In genomic region chr10:97684866-97685394, GRCh38 we compare ENCODE assay signal across 10 cellular contexts. TPM values are rescaled to one million over a fixed set of nuclear protein-coding genes. Genes with fewer than 3 reads are reported as not detected.
A peak's percentile ranks its signal among the peaks of the same experiment; 100 is the strongest.
DNase-seq lines count a peak whose midpoint lies in the region; ATAC-seq and TF ChIP-seq lines count a peak whose summit lies in the region.
"Had no signal": no experiment of that assay in that cellular context is flagged by ENCODE, and none has a peak within 500 bp of the region (broad histone marks: within the 10 kb centered on the region; RNA-seq: fewer than 3 reads in every experiment).

No MANE protein-coding gene starts in this region.

- H3K4me1 Mint-ChIP-seq in Caco-2 (ENCODE audit: low read depth, unreplicated experiment) (peaks cover 22% of the 10 kb centered on the region), WTC11 (peaks cover 32% of the 10 kb centered on the region)

- H3K27ac ChIP-seq in foreskin keratinocyte (peak overlapping the region; percentile 78), gastrocnemius medialis (peak overlapping the region; percentile 2 to 92 (median 38))

- H3K9me3 Mint-ChIP-seq in Caco-2 (ENCODE audit: unreplicated experiment): no peaks in the 10 kb centered on the region
- H3K9me3 Mint-ChIP-seq in WTC11: no peaks in the 10 kb centered on the region
- H3K9me3 Mint-ChIP-seq: IgD-negative memory B cell had no signal

- H3K27me3 ChIP-seq in Caco-2 (replicated peaks; ENCODE audit: control insufficient read depth, insufficient read depth, low read length) (no peaks in the 10 kb centered on the region), foreskin keratinocyte (no peaks in the 10 kb centered on the region), gastrocnemius medialis (no peaks in the 10 kb centered on the region)

- BruUV-seq in Caco-2 (replicated peaks; lab: Mats Ljungman, UMichigan): no TSS peak

- H3K4me3 Mint-ChIP-seq in Caco-2 (ENCODE audit: unreplicated experiment): peak overlapping the region; percentile 71
- H3K4me3 Mint-ChIP-seq in WTC11: no peak overlapping the region
- H3K4me3 Mint-ChIP-seq: T-helper 17 cell had no signal

- peaks cover 18% of the 10 kb centered on the region for H3K36me3 Mint-ChIP-seq in Caco-2 (ENCODE audit: insufficient read depth, unreplicated experiment)
- no peaks in the 10 kb centered on the region for H3K36me3 Mint-ChIP-seq in WTC11
- H3K36me3 Mint-ChIP-seq: IgD-negative memory B cell had no signal

- no peak overlapping the region for H3K27ac Mint-ChIP-seq in Caco-2 (ENCODE audit: unreplicated experiment)
- H3K27ac Mint-ChIP-seq in WTC11: peak overlapping the region; percentile 65; the same call in 1 of the 2 replicates
- H3K27ac Mint-ChIP-seq: T-helper 17 cell had no signal

- H3K4me3 ChIP-seq in Caco-2 (ENCODE audit: low read depth, low read length) (peak overlapping the region; percentile 89), gastrocnemius medialis (peak overlapping the region in 1 of 4 donors; percentile 92)

- no peak for ATAC-seq in WTC11
- ATAC-seq in foreskin keratinocyte: no peak
- ATAC-seq in gastrocnemius medialis: no peak
- no peak for ATAC-seq in GM21367 (IDR thresholded peaks at IDR 0.05; ENCODE audit: unreplicated experiment)
- ATAC-seq: T-helper 17 cell had no signal

- H3K36me3 ChIP-seq in Caco-2 (ENCODE audit: control insufficient read depth, insufficient read depth, low read length) (no peaks in the 10 kb centered on the region), gastrocnemius medialis (no peaks in the 10 kb centered on the region)

- in situ Hi-C loops in gastrocnemius medialis (cut with MboI; ENCODE audit: low sequenced_read_pairs in 4 of 4): no loop called here

- H3K9me3 ChIP-seq in Caco-2: no peaks in the 10 kb centered on the region
- no peaks in the 10 kb centered on the region for H3K9me3 ChIP-seq in gastrocnemius medialis

- H3K4me1 ChIP-seq in Caco-2 (peaks cover 48% of the 10 kb centered on the region), foreskin keratinocyte (peaks cover 8% of the 10 kb centered on the region), gastrocnemius medialis (peaks cover 30 to 39% of the 10 kb centered on the region in 2 donors)

- H3K27me3 Mint-ChIP-seq in Caco-2 (ENCODE audit: insufficient read depth, unreplicated experiment): no peaks in the 10 kb centered on the region
- H3K27me3 Mint-ChIP-seq in WTC11 (ENCODE audit: low read depth): peaks cover 17% of the 10 kb centered on the region
- H3K27me3 Mint-ChIP-seq: IgD-negative memory B cell, T-helper 17 cell had no signal

- DNase-seq in Caco-2 (no peak), WTC11 (ENCODE audit: low spot score) (no peak), foreskin keratinocyte (no peak), gastrocnemius medialis (no peak), SIG-M5 treated with dmso at 0.1 percent for 504 hours (lab: John Stamatoyannopoulos, UW; ENCODE audit: unreplicated experiment) (no peak), NCI-H1930 (lab: John Stamatoyannopoulos, UW) (no peak), middle frontal gyrus (ENCODE audit: extremely low spot score, low spot score) (no peak)
- DNase-seq: T-helper 17 cell had no signal

- TF ChIP-seq POLR2A in gastrocnemius medialis (IDR thresholded peaks at IDR 0.05): no peak

- CTCF ChIA-PET in Caco-2 (lab: Charles Lee) (interaction anchor here (0.7 kb wide), 1 partner anchor 39 kb away, joined by 4 read pairs; no protein-coding TSS in a partner anchor), WTC11 (lab: Charles Lee) (interaction anchor here (0.6 to 2.8 kb wide), 4 partner anchors 11 to 874 kb away, joined by 3 to 21 read pairs (median 6); no protein-coding TSS in a partner anchor)

- intact Hi-C loops in Caco-2 (cut with micrococcal nuclease; ENCODE audit: unreplicated experiment) (loop anchor here (5.0 kb wide), 1 partner anchor 32 kb away; no protein-coding TSS in a partner anchor), gastrocnemius medialis (cut with DNase I; ENCODE audit: low total_unique reads) (loop anchor here (5.0 kb wide), 2 partner anchors 137 to 188 kb away; partner anchors contain the start of genes MMS19 and UBTD1)

- POLR2A ChIA-PET in Caco-2 (lab: Charles Lee): interaction anchor here (0.6 kb wide), 1 partner anchor 20 kb away, joined by 4 read pairs; no protein-coding TSS in a partner anchor
- POLR2A ChIA-PET in WTC11 (lab: Charles Lee): interaction anchor here (0.7 kb wide), 1 partner anchor 74 kb away, joined by 3 read pairs; no protein-coding TSS in a partner anchor

- no peak for TF ChIP-seq CTCF in Caco-2 (IDR thresholded peaks at IDR 0.05; ENCODE audit: insufficient read depth in 1 of 2, low read depth in 1 of 2, low read length in 1 of 2, severe bottlenecking in 1 of 2, unreplicated experiment in 1 of 2)
- TF ChIP-seq CTCF in WTC11 (IDR thresholded peaks at IDR 0.05): no peak
- no peak for TF ChIP-seq CTCF in foreskin keratinocyte (conservative IDR thresholded peaks at IDR 0.05)
- TF ChIP-seq CTCF in gastrocnemius medialis (IDR thresholded peaks at IDR 0.05 in 4 of 5, conservative IDR thresholded peaks at IDR 0.05 in 1 of 5): no peak

TF ChIP-seq in WTC11, 78 proteins besides CTCF, POLR2A, EP300 and RAD21:
- TF ChIP-seq MYBL2 (CRISPR knock-in tag; IDR thresholded peaks at IDR 0.05) (no peak), SP1 (CRISPR knock-in tag; conservative IDR thresholded peaks at IDR 0.05) (no peak), GABPB1 (CRISPR knock-in tag; IDR thresholded peaks at IDR 0.05) (0 out of 2 replicates have a peak, but pooled peaks have one; percentile 5)
- TF ChIP-seq, protein P1, sequence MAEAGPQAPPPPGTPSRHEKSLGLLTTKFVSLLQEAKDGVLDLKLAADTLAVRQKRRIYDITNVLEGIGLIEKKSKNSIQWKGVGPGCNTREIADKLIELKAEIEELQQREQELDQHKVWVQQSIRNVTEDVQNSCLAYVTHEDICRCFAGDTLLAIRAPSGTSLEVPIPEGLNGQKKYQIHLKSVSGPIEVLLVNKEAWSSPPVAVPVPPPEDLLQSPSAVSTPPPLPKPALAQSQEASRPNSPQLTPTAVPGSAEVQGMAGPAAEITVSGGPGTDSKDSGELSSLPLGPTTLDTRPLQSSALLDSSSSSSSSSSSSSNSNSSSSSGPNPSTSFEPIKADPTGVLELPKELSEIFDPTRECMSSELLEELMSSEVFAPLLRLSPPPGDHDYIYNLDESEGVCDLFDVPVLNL (CRISPR knock-in tag; IDR thresholded peaks at IDR 0.05; ENCODE audit: borderline replicate concordance, low read depth): no peak

RNA-seq across cellular contexts. Expression of gene AVPI1, which starts 2.1 kb away (rescaled TPM):
- total RNA-seq in Caco-2 (2022) (16.1 and 17.1 TPM in 2 replicates), WTC11 (2021) (8.1 to 9.8 TPM (median 9.0 TPM) in 3 replicates), foreskin keratinocyte (19.7 and 22.7 TPM in 2 replicates), gastrocnemius medialis (10 to 100 TPM in 1 of 4 donors, 1 to 10 TPM in 3; 1.4 to 14.1 (median 3.0) TPM)
- polyA plus RNA-seq in foreskin keratinocyte: 20.4 and 24.0 TPM in 2 replicates

RNA-seq across cellular contexts. Expression of gene MARVELD1, which starts 28.6 kb away (rescaled TPM):
- total RNA-seq in Caco-2 (2022) (19.6 and 22.6 TPM in 2 replicates), WTC11 (2021) (36.8 to 37.7 TPM (median 36.9 TPM) in 3 replicates), foreskin keratinocyte (52.9 and 58.6 TPM in 2 replicates), gastrocnemius medialis (1 to 10 TPM; 3.2 to 5.1 (median 3.9) TPM)
- polyA plus RNA-seq in foreskin keratinocyte: 47.6 and 53.0 TPM in 2 replicates

RNA-seq across cellular contexts. Expression of gene PI4K2A, which starts 44.5 kb away (rescaled TPM):
- 26.1 and 27.3 TPM in 2 replicates for total RNA-seq in Caco-2 (2022)
- 18.6 to 19.6 TPM (median 19.5 TPM) in 3 replicates for total RNA-seq in WTC11 (2021)
- 28.9 and 34.3 TPM in 2 replicates for total RNA-seq in foreskin keratinocyte
- 25.7 and 28.1 TPM in 2 replicates for polyA plus RNA-seq in foreskin keratinocyte
- total RNA-seq in gastrocnemius medialis: 10 to 100 TPM; 16.1 to 18.5 (median 17.9) TPM

RNA-seq across cellular contexts. Expression of gene MORN4, which starts 51.6 kb away (rescaled TPM):
- total RNA-seq in Caco-2 (2022) (9.7 and 12.6 TPM in 2 replicates), WTC11 (2021) (21.8 to 27.1 TPM (median 24.0 TPM) in 3 replicates), foreskin keratinocyte (7.4 and 9.7 TPM in 2 replicates), gastrocnemius medialis (1 to 10 TPM in 3 of 4 donors, under 1 TPM in 1; 0.51 to 8.7 (median 2.1) TPM)
- 8.9 and 11.3 TPM in 2 replicates for polyA plus RNA-seq in foreskin keratinocyte

RNA-seq across cellular contexts. Expression of gene ZFYVE27, which starts 52.0 kb away (rescaled TPM):
- total RNA-seq in Caco-2 (2022): 41.3 and 41.6 TPM in 2 replicates
- total RNA-seq in WTC11 (2021): 23.2 to 26.9 TPM (median 26.0 TPM) in 3 replicates
- total RNA-seq in foreskin keratinocyte: 15.3 and 18.3 TPM in 2 replicates
- 14.1 and 14.2 TPM in 2 replicates for polyA plus RNA-seq in foreskin keratinocyte
- total RNA-seq in gastrocnemius medialis: 10 to 100 TPM in 3 of 4 donors, 1 to 10 TPM in 1; 7.6 to 14.9 (median 11.6) TPM
